28 cellular contexts compared by ENCODE assay signal in the genomic region with DNA sequence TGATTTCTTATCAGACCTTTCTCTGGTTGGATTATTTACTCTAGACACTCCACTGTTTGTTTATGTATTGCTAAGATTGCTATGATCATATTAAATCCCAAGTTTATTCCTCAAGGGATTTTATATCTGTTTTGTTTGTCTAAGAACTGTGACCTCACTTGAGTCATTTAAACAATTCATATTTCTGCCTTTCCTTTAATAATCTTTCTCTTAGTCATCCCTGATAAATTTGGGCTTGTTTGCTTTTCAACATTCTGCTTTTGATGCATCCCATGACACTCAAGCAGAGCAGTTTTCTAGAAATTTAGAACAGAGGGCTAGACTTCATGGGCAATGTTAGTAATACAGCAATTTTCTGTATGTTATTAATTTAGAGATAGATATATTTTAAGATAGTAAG.
DNase-seq lines count a peak whose midpoint lies in the region; ATAC-seq and TF ChIP-seq lines count a peak whose summit lies in the region.
"Had no signal": no experiment of that assay in that cellular context is flagged by ENCODE, and none has a peak within 500 bp of the region (broad histone marks: within the 10 kb centered on the region; RNA-seq: fewer than 3 reads in every experiment).

No MANE protein-coding gene starts in this region.

- peak overlapping the region; percentile 65 for H3K27ac ChIP-seq in PC-3 (ENCODE audit: low read length)
- H3K27ac ChIP-seq in epithelial cell of prostate, result peak overlapping the region; percentile 55
- H3K27ac ChIP-seq in osteoblast (ENCODE audit: low read depth, low read length), result peak overlapping the region; percentile 79
- H3K27ac ChIP-seq in right cardiac atrium (ENCODE audit: low read length), result no peak overlapping the region
- H3K27ac ChIP-seq: BLaER1 treated with 17β-estradiol and CSF1 and Interleukin-3, amounts not matched to agents 10 nM and 100 nM; dorsolateral prefrontal cortex; gastrocnemius medialis; KMS-11; left lung; neutrophil; tibial artery had no signal

- POLR2A ChIA-PET in PC-3 (lab: Charles Lee; ENCODE audit: unreplicated experiment), result no interaction called here

- no peaks in the 10 kb centered on the region for H4K20me1 ChIP-seq in PC-3 (ENCODE audit: low read length)
- H4K20me1 ChIP-seq in osteoblast (ENCODE audit: insufficient read depth, low read length), result no peaks in the 10 kb centered on the region
- H4K20me1 ChIP-seq: BLaER1 treated with 17β-estradiol and CSF1 and Interleukin-3, amounts not matched to agents 10 nM and 100 nM had no signal

- H3K27me3 ChIP-seq in PC-3 (ENCODE audit: low read length) (no peaks in the 10 kb centered on the region), osteoblast (ENCODE audit: insufficient read depth, low read length) (no peaks in the 10 kb centered on the region), right cardiac atrium (ENCODE audit: control insufficient read depth, insufficient read depth) (no peaks in the 10 kb centered on the region)
- H3K27me3 ChIP-seq: BLaER1 treated with 17β-estradiol and CSF1 and Interleukin-3, amounts not matched to agents 10 nM and 100 nM; dorsolateral prefrontal cortex; gastrocnemius medialis; left lung; neutrophil; tibial artery had no signal

- H3K36me3 ChIP-seq in PC-3 (ENCODE audit: low read depth, low read length) (no peaks in the 10 kb centered on the region), osteoblast (ENCODE audit: insufficient read depth, low read length) (no peaks in the 10 kb centered on the region), mucosa of descending colon (ENCODE audit: low read depth) (no peaks in the 10 kb centered on the region)
- H3K36me3 ChIP-seq: BLaER1 treated with 17β-estradiol and CSF1 and Interleukin-3, amounts not matched to agents 10 nM and 100 nM; gastrocnemius medialis; left lung; neutrophil; tibial artery had no signal

- H3K9me3 ChIP-seq in PC-3 (ENCODE audit: low read length) (no peaks in the 10 kb centered on the region), osteoblast (ENCODE audit: low read depth, low read length) (peaks cover 4% of the 10 kb centered on the region), mucosa of descending colon (no peaks in the 10 kb centered on the region), right cardiac atrium (ENCODE audit: control insufficient read depth, low read length) (no peaks in the 10 kb centered on the region)
- H3K9me3 ChIP-seq: BLaER1 treated with 17β-estradiol and CSF1 and Interleukin-3, amounts not matched to agents 10 nM and 100 nM; gastrocnemius medialis; neutrophil had no signal

- H3K9me2 ChIP-seq in PC-3 (replicated peaks; ENCODE audit: low read length), result no peaks in the 10 kb centered on the region

- H3K4me2 ChIP-seq in PC-3 (ENCODE audit: low read length) (peak overlapping the region; percentile 52), osteoblast (ENCODE audit: insufficient read depth, low read length) (peak overlapping the region; percentile 9)
- H3K4me2 ChIP-seq: BLaER1 treated with 17β-estradiol and CSF1 and Interleukin-3, amounts not matched to agents 10 nM and 100 nM; KMS-11 had no signal

- peak overlapping the region; percentile 22; the same call in 1 of the 2 replicates for H3K9ac ChIP-seq in PC-3 (ENCODE audit: low read length)
- H3K9ac ChIP-seq: BLaER1 treated with 17β-estradiol and CSF1 and Interleukin-3, amounts not matched to agents 10 nM and 100 nM; KMS-11 had no signal

- H3K79me2 ChIP-seq in PC-3 (ENCODE audit: low read length), result no peaks in the 10 kb centered on the region
- H3K79me2 ChIP-seq in osteoblast (ENCODE audit: insufficient read depth, low read length), result no peaks in the 10 kb centered on the region

- no peak for TF ChIP-seq CTCF in PC-3 (conservative IDR thresholded peaks at IDR 0.05; ENCODE audit: low read depth, low read length)
- no peak for TF ChIP-seq CTCF in osteoblast (IDR thresholded peaks at IDR 0.05; ENCODE audit: extremely low read depth, low read depth, low read length)
- TF ChIP-seq CTCF in mucosa of descending colon (IDR thresholded peaks at IDR 0.05), result no peak

- peaks cover 3% of the 10 kb centered on the region for H3F3A ChIP-seq in PC-3 (ENCODE audit: low read length, unreplicated experiment)

- no peak overlapping the region for H3K4me3 ChIP-seq in PC-3 (ENCODE audit: low read length)
- no peak overlapping the region for H3K4me3 ChIP-seq in osteoblast (ENCODE audit: insufficient read depth, low read length)
- H3K4me3 ChIP-seq in mucosa of descending colon, result no peak overlapping the region
- no peak overlapping the region for H3K4me3 ChIP-seq in right cardiac atrium (ENCODE audit: low read length)
- H3K4me3 ChIP-seq: BLaER1 treated with 17β-estradiol and CSF1 and Interleukin-3, amounts not matched to agents 10 nM and 100 nM; dorsolateral prefrontal cortex; gastrocnemius medialis; GM12878; left lung; tibial artery had no signal

- CTCF ChIA-PET in PC-3 (lab: Charles Lee), result no interaction called here

- intact Hi-C loops in PC-3 (cut with micrococcal nuclease) (loop anchor here (1.0 to 10.0 kb wide), 4 partner anchors 24 to 231 kb away; a partner anchor contains a TSS), mucosa of descending colon (cut with DNase I, micrococcal nuclease) (no loop called here), right cardiac atrium (cut with DNase I) (no loop called here)

- ATAC-seq in PC-3, result peak; percentile 86
- no peak for ATAC-seq in mucosa of descending colon
- no peak for ATAC-seq in GM18907 (IDR thresholded peaks at IDR 0.05; ENCODE audit: unreplicated experiment)
- ATAC-seq in right cardiac atrium, result no peak
- ATAC-seq: gastrocnemius medialis; GM12878; left lung; Right ventricle myocardium inferior; stimulated activated naive CD8-positive, alpha-beta T cell treated with anti-CD3 and anti-CD28 coated beads, Interleukin-15, amount 100 ng/mL, for 72 hours had no signal

- BruUV-seq in PC-3 (replicated peaks; lab: Mats Ljungman, UMichigan), result no TSS peak

- no peak overlapping the region for H2AFZ ChIP-seq in PC-3 (ENCODE audit: low read length)
- no peak overlapping the region for H2AFZ ChIP-seq in osteoblast (ENCODE audit: low read length)

- peaks cover 33% of the 10 kb centered on the region for H3K4me1 ChIP-seq in PC-3 (ENCODE audit: insufficient read depth, low read length)
- peaks cover 25% of the 10 kb centered on the region for H3K4me1 ChIP-seq in osteoblast (ENCODE audit: insufficient read depth, low read length)
- H3K4me1 ChIP-seq in mucosa of descending colon (ENCODE audit: low read depth), result no peaks in the 10 kb centered on the region
- H3K4me1 ChIP-seq in right cardiac atrium (ENCODE audit: control insufficient read depth, insufficient read depth, low read length), result no peaks in the 10 kb centered on the region
- H3K4me1 ChIP-seq: gastrocnemius medialis, left lung had no signal

- DNase-seq in EH (ENCODE audit: low read depth) (peak; percentile 69), PC-3 (peak; percentile 85), epithelial cell of prostate (ENCODE audit: low read depth, low spot score) (no peak), osteoblast (ENCODE audit: insufficient read length, low spot score, missing footprints) (peak; percentile 89), NOMO-1 treated with DMSO at 0.1 percent for 48 hours (lab: John Stamatoyannopoulos, UW; ENCODE audit: unreplicated experiment) (no peak), mucosa of descending colon (no peak), right cardiac atrium (no peak)
- DNase-seq: ACHN; activated naive CD8-positive, alpha-beta T cell treated with anti-CD3 and anti-CD28 coated beads for 36 hours; activated T-cell treated with anti-CD3 and anti-CD28 coated beads for 4 hours; COR-L47; DMS79; dorsolateral prefrontal cortex; gastrocnemius medialis; hypothalamus; immature natural killer cell; left lung; mesendoderm; NCI-H1436 treated with DMSO at 0.1 percent for 48 hours; stimulated activated CD8-positive, alpha-beta memory T cell treated with anti-CD3 and anti-CD28 coated beads, Interleukin-4, amount 100 ng/mL, for 48 hours; stimulated activated naive CD8-positive, alpha-beta T cell treated with anti-CD3 and anti-CD28 coated beads, Interleukin-15, amount 100 ng/mL, for 72 hours; tibial artery had no signal

Comparison
In these comparisons a context has a peak if more than half of its experiments do, and no peak if none do; other contexts are left out.
1. DNase-seq: peak in EH (single experiment), PC-3 (single experiment) and osteoblast (single experiment); none in epithelial cell of prostate (single experiment), NOMO-1 treated with DMSO at 0.1 percent for 48 hours (single experiment), mucosa of descending colon (0 of 3) and right cardiac atrium (0 of 3).